ENCODE assay signal across 21 cellular contexts in the genomic region with DNA sequence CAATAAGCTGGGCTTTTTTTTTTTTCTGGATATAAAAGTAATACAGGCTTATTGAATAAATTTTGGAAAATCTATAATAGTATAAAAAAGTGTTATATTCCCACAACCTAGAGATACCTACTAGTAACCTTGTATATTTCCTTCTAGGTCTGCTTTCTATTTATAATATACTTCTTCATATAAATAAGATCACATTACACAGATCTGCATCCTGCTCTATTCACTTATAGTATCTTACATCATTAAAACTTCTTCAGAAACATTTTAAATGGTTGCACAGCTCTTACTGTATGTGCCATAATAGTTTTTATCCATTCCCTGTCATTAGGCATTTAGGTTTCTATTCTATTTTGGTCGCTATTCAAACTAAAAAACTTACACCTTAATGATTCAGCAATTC.
DNase-seq lines count a peak whose midpoint lies in the region; ATAC-seq, FAIRE-seq and TF ChIP-seq lines count a peak whose summit lies in the region.
"Had no signal": no experiment of that assay in that cellular context is flagged by ENCODE, and none has a peak within 500 bp of the region (broad histone marks: within the 10 kb centered on the region; RNA-seq: fewer than 3 reads in every experiment).

No MANE protein-coding gene starts in this region.

- H3K4me1 ChIP-seq in gastrocnemius medialis, result peaks cover 22 to 28% of the 10 kb centered on the region in 2 donors
- H3K4me1 ChIP-seq: A549; BLaER1 treated with 17β-estradiol and CSF1 and Interleukin-3, amounts not matched to agents 10 nM and 100 nM; Caco-2 had no signal

- no peak for DNase-seq in activated T-cell treated with anti-CD3 and anti-CD28 coated beads, Interleukin-2, amount 50 U/mL, for 72 hours
- no peak for DNase-seq in activated T-cell treated with anti-CD3 and anti-CD28 coated beads, Interleukin-2, amount 50 U/mL, for 4 hours
- no peak for DNase-seq in gastrocnemius medialis
- no peak for DNase-seq in activated CD8-positive, alpha-beta memory T cell treated with anti-CD3 and anti-CD28 coated beads for 24 hours
- DNase-seq: AML-193; Caco-2; Calu3; CD4-positive, alpha-beta T cell; CD8-positive, alpha-beta T cell; DMS79 treated with DMSO at 0.1 percent for 48 hours; GF-D8 had no signal

- intact Hi-C loops in gastrocnemius medialis (cut with DNase I; ENCODE audit: low total_unique reads), result no loop called here

- peak overlapping the region in 2 of 4 donors; percentile 33 to 50 for H3K27ac ChIP-seq in gastrocnemius medialis
- H3K27ac ChIP-seq: 22Rv1; A549; BLaER1 treated with 17β-estradiol and CSF1 and Interleukin-3, amounts not matched to agents 10 nM and 100 nM; C4-2B had no signal

- peak overlapping the region; percentile 72 for H3K27ac Mint-ChIP-seq in activated T-cell treated with anti-CD3 and anti-CD28 coated beads, Interleukin-2, amount 50 U/mL, for 72 hours
- H3K27ac Mint-ChIP-seq: B cell; CD4-positive, alpha-beta T cell; CD8-positive, alpha-beta T cell had no signal

- H3K9me3 Mint-ChIP-seq in activated T-cell treated with anti-CD3 and anti-CD28 coated beads, Interleukin-2, amount 50 U/mL, for 72 hours, result no peaks in the 10 kb centered on the region
- H3K9me3 Mint-ChIP-seq in activated T-cell treated with anti-CD3 and anti-CD28 coated beads, Interleukin-2, amount 50 U/mL, for 4 hours, result no peaks in the 10 kb centered on the region
- H3K9me3 Mint-ChIP-seq: CD4-positive, alpha-beta T cell; CD8-positive, alpha-beta T cell had no signal

- no peaks in the 10 kb centered on the region for H3K9me3 ChIP-seq in gastrocnemius medialis
- H3K9me3 ChIP-seq: A549, Caco-2 had no signal

- H3K4me3 ChIP-seq in gastrocnemius medialis, result no peak overlapping the region
- H3K4me3 ChIP-seq: A549 had no signal

- ATAC-seq in activated T-cell treated with anti-CD3 and anti-CD28 coated beads, Interleukin-2, amount 50 U/mL, for 72 hours (replicated peaks in 1 of 2), result no peak
- no peak for ATAC-seq in activated T-cell treated with anti-CD3 and anti-CD28 coated beads, Interleukin-2, amount 50 U/mL, for 4 hours
- ATAC-seq in gastrocnemius medialis, result peak; percentile 56 to 81
- ATAC-seq in HG03159 (IDR thresholded peaks at IDR 0.05; ENCODE audit: unreplicated experiment), result no peak
- ATAC-seq: A549; CD8-positive, alpha-beta T cell had no signal

- peaks cover 0 to 38% of the 10 kb centered on the region in 2 donors for H3K36me3 ChIP-seq in gastrocnemius medialis

- TF ChIP-seq POLR2A in gastrocnemius medialis (IDR thresholded peaks at IDR 0.05), result no peak

- in situ Hi-C loops in gastrocnemius medialis (cut with MboI; ENCODE audit: low sequenced_read_pairs in 4 of 4), result no loop called here

- H3K36me3 Mint-ChIP-seq in activated T-cell treated with anti-CD3 and anti-CD28 coated beads, Interleukin-2, amount 50 U/mL, for 72 hours (ENCODE audit: insufficient read depth in 2 of 2), result peaks cover 4 to 18% of the 10 kb centered on the region in 2 donors
- peaks cover 33% of the 10 kb centered on the region for H3K36me3 Mint-ChIP-seq in activated T-cell treated with anti-CD3 and anti-CD28 coated beads, Interleukin-2, amount 50 U/mL, for 4 hours (ENCODE audit: insufficient read depth)

- H3K27me3 Mint-ChIP-seq in activated T-cell treated with anti-CD3 and anti-CD28 coated beads, Interleukin-2, amount 50 U/mL, for 72 hours (ENCODE audit: low read depth), result no peaks in the 10 kb centered on the region
- H3K27me3 Mint-ChIP-seq in activated T-cell treated with anti-CD3 and anti-CD28 coated beads, Interleukin-2, amount 50 U/mL, for 4 hours (ENCODE audit: low read depth), result no peaks in the 10 kb centered on the region
- H3K27me3 Mint-ChIP-seq: B cell; CD4-positive, alpha-beta T cell had no signal

- H3K4me1 Mint-ChIP-seq in activated T-cell treated with anti-CD3 and anti-CD28 coated beads, Interleukin-2, amount 50 U/mL, for 72 hours (ENCODE audit: low read depth), result no peaks in the 10 kb centered on the region
- H3K4me1 Mint-ChIP-seq in activated T-cell treated with anti-CD3 and anti-CD28 coated beads, Interleukin-2, amount 50 U/mL, for 4 hours (ENCODE audit: low read depth), result no peaks in the 10 kb centered on the region
- H3K4me1 Mint-ChIP-seq: B cell had no signal

- no peak overlapping the region for H3K4me3 Mint-ChIP-seq in activated T-cell treated with anti-CD3 and anti-CD28 coated beads, Interleukin-2, amount 50 U/mL, for 72 hours
- no peak overlapping the region for H3K4me3 Mint-ChIP-seq in activated T-cell treated with anti-CD3 and anti-CD28 coated beads, Interleukin-2, amount 50 U/mL, for 4 hours
- H3K4me3 Mint-ChIP-seq: B cell; CD4-positive, alpha-beta T cell; CD8-positive, alpha-beta T cell had no signal

- TF ChIP-seq CTCF in gastrocnemius medialis (IDR thresholded peaks at IDR 0.05 in 4 of 5, conservative IDR thresholded peaks at IDR 0.05 in 1 of 5), result no peak

- H3K27me3 ChIP-seq in gastrocnemius medialis, result no peaks in the 10 kb centered on the region
- H3K27me3 ChIP-seq: BLaER1 treated with 17β-estradiol and CSF1 and Interleukin-3, amounts not matched to agents 10 nM and 100 nM had no signal

- peak; percentile 10 for FAIRE-seq in colon (lab: Jason Lieb, UNC)
- FAIRE-seq: A549, D721Med, GM12891, GM19239 had no signal

Comparison
In these comparisons a context has a peak if more than half of its experiments do, and no peak if none do; other contexts are left out.
1. ATAC-seq: peak in gastrocnemius medialis (2 of 2); none in activated T-cell treated with anti-CD3 and anti-CD28 coated beads, Interleukin-2, amount 50 U/mL, for 72 hours (0 of 2), activated T-cell treated with anti-CD3 and anti-CD28 coated beads, Interleukin-2, amount 50 U/mL, for 4 hours (0 of 2) and HG03159 (single experiment).